In genomic region chr11:66855574-66856495, GRCh38 we compare ENCODE assay signal across 1 cellular context.
TF ChIP-seq lines count a peak whose summit lies in the region.

No MANE protein-coding gene starts in this region.

TF ChIP-seq in HepG2, 621 proteins besides CTCF, POLR2A, EP300 and RAD21 (continued from another document and continues in another):
- TF ChIP-seq MEIS2 (CRISPR knock-in tag; IDR thresholded peaks at IDR 0.05): no peak
- TF ChIP-seq ZBTB42 (CRISPR knock-in tag; IDR thresholded peaks at IDR 0.05): 0 out of 2 replicates have a peak, but pooled peaks have one; percentile 29
- no peak for TF ChIP-seq ATRX (CRISPR knock-in tag; IDR thresholded peaks at IDR 0.05; ENCODE audit: borderline replicate concordance)
- TF ChIP-seq ZNF883 (CRISPR knock-in tag; IDR thresholded peaks at IDR 0.05; ENCODE audit: not compliant biosample characterization): no peak
- no peak for TF ChIP-seq DRAP1 (CRISPR knock-in tag; IDR thresholded peaks at IDR 0.05)
- TF ChIP-seq PRDM15 (CRISPR knock-in tag; IDR thresholded peaks at IDR 0.05): no peak
- TF ChIP-seq ELK4 (CRISPR knock-in tag; IDR thresholded peaks at IDR 0.05; ENCODE audit: borderline replicate concordance): no peak
- 0 out of 2 replicates have a peak, but pooled peaks have one; percentile 29 for TF ChIP-seq PHF21A (CRISPR knock-in tag; IDR thresholded peaks at IDR 0.05)
- TF ChIP-seq RBM22 (optimal IDR thresholded peaks at IDR 0.05; ENCODE audit: low read length): no peak
- TF ChIP-seq ATAD3A (CRISPR knock-in tag; IDR thresholded peaks at IDR 0.05): no peak
- TF ChIP-seq ZNF547 (CRISPR knock-in tag; IDR thresholded peaks at IDR 0.05): no peak
- peak; percentile 50; the same call in 1 of the 2 replicates for TF ChIP-seq MAZ (IDR thresholded peaks at IDR 0.05; ENCODE audit: borderline replicate concordance, low read depth, low read length)
- TF ChIP-seq MAZ (CRISPR knock-in tag; IDR thresholded peaks at IDR 0.05; ENCODE audit: low read depth): peak; percentile 73; the same call in 1 of the 2 replicates
- TF ChIP-seq ZNF124 (CRISPR knock-in tag; IDR thresholded peaks at IDR 0.05): no peak
- no peak for TF ChIP-seq ZNF556 (CRISPR knock-in tag; IDR thresholded peaks at IDR 0.05; ENCODE audit: borderline replicate concordance)
- no peak for TF ChIP-seq ZNF816 (CRISPR knock-in tag; IDR thresholded peaks at IDR 0.05; ENCODE audit: borderline replicate concordance)
- TF ChIP-seq ZNF800 (CRISPR knock-in tag; IDR thresholded peaks at IDR 0.05): 0 out of 2 replicates have a peak, but pooled peaks have one; percentile 45
- TF ChIP-seq SKIL (CRISPR knock-in tag; IDR thresholded peaks at IDR 0.05; ENCODE audit: borderline replicate concordance): peak; percentile 14; the same call in 1 of the 2 replicates
- no peak for TF ChIP-seq KDM3A (CRISPR knock-in tag; IDR thresholded peaks at IDR 0.05; ENCODE audit: low read depth)
- TF ChIP-seq TEF (CRISPR knock-in tag; IDR thresholded peaks at IDR 0.05): no peak
- 0 out of 2 replicates have a peak, but pooled peaks have one; percentile 31 for TF ChIP-seq ZGPAT (CRISPR knock-in tag; IDR thresholded peaks at IDR 0.05)
- TF ChIP-seq ZNF607 (CRISPR knock-in tag; IDR thresholded peaks at IDR 0.05; ENCODE audit: borderline replicate concordance): no peak
- no peak for TF ChIP-seq E2F1 (CRISPR knock-in tag; IDR thresholded peaks at IDR 0.05)
- TF ChIP-seq ZNF841 (CRISPR knock-in tag; IDR thresholded peaks at IDR 0.05; ENCODE audit: borderline replicate concordance): no peak
- no peak for TF ChIP-seq SMARCC2 (IDR thresholded peaks at IDR 0.05)
- TF ChIP-seq ETV5 (CRISPR knock-in tag; IDR thresholded peaks at IDR 0.05; ENCODE audit: borderline replicate concordance): peak; percentile 35; the same call in 1 of the 2 replicates
- TF ChIP-seq SOX13 (IDR thresholded peaks at IDR 0.05): no peak
- TF ChIP-seq SOX13 (CRISPR knock-in tag; conservative IDR thresholded peaks at IDR 0.05 in 1 of 2, IDR thresholded peaks at IDR 0.05 in 1 of 2): no peak
- no peak for TF ChIP-seq SATB2 (CRISPR knock-in tag; IDR thresholded peaks at IDR 0.05)
- TF ChIP-seq ZBTB37 (CRISPR knock-in tag; IDR thresholded peaks at IDR 0.05): no peak
- no peak for TF ChIP-seq BORCS8-MEF2B (CRISPR knock-in tag; IDR thresholded peaks at IDR 0.05)
- TF ChIP-seq SETDB1 (CRISPR knock-in tag; IDR thresholded peaks at IDR 0.05; ENCODE audit: borderline replicate concordance): no peak
- no peak for TF ChIP-seq HDAC6 (IDR thresholded peaks at IDR 0.05; ENCODE audit: low read depth, low read length)
- TF ChIP-seq ETS1 (CRISPR knock-in tag; IDR thresholded peaks at IDR 0.05): no peak
- no peak for TF ChIP-seq FOXA1 (IDR thresholded peaks at IDR 0.05)
- no peak for TF ChIP-seq FOXA1 (CRISPR knock-in tag; IDR thresholded peaks at IDR 0.05)
- TF ChIP-seq HNF4G (IDR thresholded peaks at IDR 0.05; ENCODE audit: borderline replicate concordance, low read depth, low read length): no peak
- TF ChIP-seq HNF4G (CRISPR knock-in tag; IDR thresholded peaks at IDR 0.05; ENCODE audit: borderline replicate concordance, low read depth): 0 out of 2 replicates have a peak, but pooled peaks have one; percentile 36
- TF ChIP-seq ZNF253 (CRISPR knock-in tag; IDR thresholded peaks at IDR 0.05; ENCODE audit: borderline replicate concordance): no peak
- TF ChIP-seq KDM2A (CRISPR knock-in tag; IDR thresholded peaks at IDR 0.05; ENCODE audit: borderline replicate concordance, low read depth): peak; percentile 74
- TF ChIP-seq ZBTB25 (CRISPR knock-in tag; IDR thresholded peaks at IDR 0.05): no peak
- no peak for TF ChIP-seq CERS6 (CRISPR knock-in tag; IDR thresholded peaks at IDR 0.05)
- TF ChIP-seq ZNF773 (CRISPR knock-in tag; IDR thresholded peaks at IDR 0.05; ENCODE audit: borderline replicate concordance): no peak
- TF ChIP-seq DMAP1 (CRISPR knock-in tag; IDR thresholded peaks at IDR 0.05): peak; percentile 38
